In genomic region chr5:1500411-1501091, GRCh38 we compare ENCODE assay signal across 1 cellular context.
TF ChIP-seq lines count a peak whose summit lies in the region.

No MANE protein-coding gene starts in this region.

TF ChIP-seq in H1, 55 proteins besides CTCF, POLR2A, EP300 and RAD21:
- TF ChIP-seq CHD7 (IDR thresholded peaks at IDR 0.05; ENCODE audit: insufficient replicate concordance, low read length): no peak
- no peak for TF ChIP-seq CBX5 (IDR thresholded peaks at IDR 0.05; ENCODE audit: low read depth, low read length)
- no peak for TF ChIP-seq KDM5A (IDR thresholded peaks at IDR 0.05; ENCODE audit: low read length)
- no peak for TF ChIP-seq SRF (IDR thresholded peaks at IDR 0.05; ENCODE audit: low read depth, low read length)
- TF ChIP-seq CBX8 (IDR thresholded peaks at IDR 0.05; ENCODE audit: borderline replicate concordance, low read depth, low read length): no peak
- TF ChIP-seq SP2 (IDR thresholded peaks at IDR 0.05; ENCODE audit: low read length): no peak
- TF ChIP-seq CHD1 (IDR thresholded peaks at IDR 0.05; ENCODE audit: low read depth, low read length): no peak
- TF ChIP-seq GABPA (IDR thresholded peaks at IDR 0.05; ENCODE audit: borderline replicate concordance, insufficient read depth, low read length): no peak
- no peak for TF ChIP-seq SUZ12 (IDR thresholded peaks at IDR 0.05; ENCODE audit: low read length)
